ENCODE assay signal across 18 cellular contexts in genomic region chr1:153503766-153504165, GRCh38. TPM values are rescaled to one million over a fixed set of nuclear protein-coding genes. Genes with fewer than 3 reads are reported as not detected.
A peak's percentile ranks its signal among the peaks of the same experiment; 100 is the strongest.
DNase-seq lines count a peak whose midpoint lies in the region; ATAC-seq and TF ChIP-seq lines count a peak whose summit lies in the region.
"Had no signal": no experiment of that assay in that cellular context is flagged by ENCODE, and none has a peak within 500 bp of the region (broad histone marks: within the 10 kb centered on the region; RNA-seq: fewer than 3 reads in every experiment).

No MANE protein-coding gene starts in this region.

- no peaks in the 10 kb centered on the region for H3K27me3 ChIP-seq in neural progenitor cell
- H3K27me3 ChIP-seq: BLaER1 had no signal

- TF ChIP-seq CTCF in neural progenitor cell (IDR thresholded peaks at IDR 0.05): no peak

- no peaks in the 10 kb centered on the region for H3F3A ChIP-seq in neural progenitor cell (ENCODE audit: low read depth)

- no peak overlapping the region for H3K27ac ChIP-seq in neural progenitor cell
- H3K27ac ChIP-seq: 22Rv1, BLaER1, C4-2B had no signal

- H3K9me3 Mint-ChIP-seq in neural progenitor cell: no peaks in the 10 kb centered on the region
- H3K9me3 Mint-ChIP-seq: CD4-positive, CD25-positive, alpha-beta regulatory T cell; CD8-positive, alpha-beta T cell; HFFc6 had no signal

- no peaks in the 10 kb centered on the region for H3K36me3 Mint-ChIP-seq in neural progenitor cell
- H3K36me3 Mint-ChIP-seq: CD4-positive, CD25-positive, alpha-beta regulatory T cell; CD8-positive, alpha-beta T cell had no signal

- no peaks in the 10 kb centered on the region for H3K36me3 ChIP-seq in neural progenitor cell
- H3K36me3 ChIP-seq: BLaER1, HAP-1 had no signal

- TF ChIP-seq POLR2A in GM18505 (IDR thresholded peaks at IDR 0.05; ENCODE audit: borderline replicate concordance, extremely low read depth, insufficient read depth, insufficient read length): no peak

- peak; percentile 29 to 80 for DNase-seq in NCI-H524 (lab: John Stamatoyannopoulos, UW)
- DNase-seq in NCI-H82 treated with DMSO at 0.1 percent for 48 hours (lab: John Stamatoyannopoulos, UW; ENCODE audit: unreplicated experiment): peak; percentile 95
- no peak for DNase-seq in neural progenitor cell (ENCODE audit: low spot score)
- DNase-seq in activated CD4-positive, alpha-beta T cell treated with anti-CD3 and anti-CD28 coated beads, Interleukin-2, amount 50 U/mL, for 48 hours: no peak
- DNase-seq: Caco-2; CD4-positive, CD25-positive, alpha-beta regulatory T cell; CD8-positive, alpha-beta T cell; DMS153; DND-41; GOT3; HFFc6 had no signal

- no peaks in the 10 kb centered on the region for H3K79me2 ChIP-seq in neural progenitor cell (ENCODE audit: low read depth)

- H3K27ac Mint-ChIP-seq in neural progenitor cell: peak overlapping the region; percentile 19
- H3K27ac Mint-ChIP-seq: B cell; CD8-positive, alpha-beta T cell; HFFc6 had no signal

- no peak overlapping the region for H2AFZ ChIP-seq in neural progenitor cell (replicated peaks)

- peak overlapping the region; percentile 54 for H3K4me3 Mint-ChIP-seq in neural progenitor cell
- H3K4me3 Mint-ChIP-seq: B cell; CD4-positive, CD25-positive, alpha-beta regulatory T cell; CD8-positive, alpha-beta T cell; HFFc6 had no signal

- H3K4me1 ChIP-seq in neural progenitor cell: no peaks in the 10 kb centered on the region
- H3K4me1 ChIP-seq: HAP-1 had no signal

- ATAC-seq in GM18868 (IDR thresholded peaks at IDR 0.05; ENCODE audit: unreplicated experiment): no peak
- no peak for ATAC-seq in GM18505 (IDR thresholded peaks at IDR 0.05; ENCODE audit: unreplicated experiment)
- ATAC-seq: CD8-positive, alpha-beta T cell had no signal

- H3K4me2 ChIP-seq in neural progenitor cell: no peak overlapping the region
- H3K4me2 ChIP-seq: BLaER1 had no signal

- no peak overlapping the region for H3K9ac ChIP-seq in neural progenitor cell
- H3K9ac ChIP-seq: BLaER1 had no signal

- no peaks in the 10 kb centered on the region for H3K9me3 ChIP-seq in neural progenitor cell (ENCODE audit: low read depth)
- H3K9me3 ChIP-seq: BLaER1, Caco-2, HAP-1 had no signal

- H3K27me3 Mint-ChIP-seq in neural progenitor cell (ENCODE audit: insufficient read depth, low read depth): peaks cover 9% of the 10 kb centered on the region

- peaks cover 11% of the 10 kb centered on the region for H3K4me1 Mint-ChIP-seq in neural progenitor cell
- H3K4me1 Mint-ChIP-seq: B cell; CD4-positive, CD25-positive, alpha-beta regulatory T cell had no signal

- no peaks in the 10 kb centered on the region for H4K20me1 ChIP-seq in neural progenitor cell (ENCODE audit: low read depth)
- H4K20me1 ChIP-seq: BLaER1 had no signal

- no peak overlapping the region for H3K4me3 ChIP-seq in neural progenitor cell
- H3K4me3 ChIP-seq: BLaER1, HAP-1 had no signal

RNA-seq across cellular contexts. Expression of gene S100A6, which starts 32.0 kb away (rescaled TPM):
- total RNA-seq in neural progenitor cell (ENCODE audit: low replicate concordance): 0.34 TPM in 1 of 2 replicates, not detected in the other

RNA-seq across cellular contexts. Expression of gene S100A5, which starts 37.0 kb away (rescaled TPM):
- not detected in 2 replicates for total RNA-seq in neural progenitor cell (ENCODE audit: low replicate concordance)
- total RNA-seq: B cell; Caco-2; CD8-positive, alpha-beta T cell had no signal

RNA-seq across cellular contexts. Expression of gene S100A4, which starts 41.8 kb away (rescaled TPM):
- 22.4 and 34.3 TPM in 2 replicates for total RNA-seq in neural progenitor cell (ENCODE audit: low replicate concordance)

RNA-seq across cellular contexts. Expression of gene S100A7, which starts 43.3 kb away (rescaled TPM):
- not detected in 2 replicates for total RNA-seq in neural progenitor cell (ENCODE audit: low replicate concordance)
- total RNA-seq: B cell; Caco-2; CD4-positive, CD25-positive, alpha-beta regulatory T cell; CD8-positive, alpha-beta T cell; HFFc6 had no signal

RNA-seq across cellular contexts. Expression of gene S100A3, which starts 45.3 kb away (rescaled TPM):
- not detected in 2 replicates for total RNA-seq in neural progenitor cell (ENCODE audit: low replicate concordance)
- total RNA-seq: B cell; CD4-positive, CD25-positive, alpha-beta regulatory T cell; CD8-positive, alpha-beta T cell had no signal

Comparison
In these comparisons a context has a peak if more than half of its experiments do, and no peak if none do; other contexts are left out.
1. DNase-seq: peak in NCI-H524 (2 of 2) and NCI-H82 treated with DMSO at 0.1 percent for 48 hours (single experiment); none in neural progenitor cell (single experiment) and activated CD4-positive, alpha-beta T cell treated with anti-CD3 and anti-CD28 coated beads, Interleukin-2, amount 50 U/mL, for 48 hours (0 of 2).